ENCODE assay signal across 8 cellular contexts in genomic region chr10:119737827-119738226, GRCh38. TPM values are rescaled to one million over a fixed set of nuclear protein-coding genes. Genes with fewer than 3 reads are reported as not detected.
DNase-seq lines count a peak whose midpoint lies in the region; ATAC-seq and TF ChIP-seq lines count a peak whose summit lies in the region.

No MANE protein-coding gene starts in this region.

- H3K36me3 Mint-ChIP-seq in activated CD4-positive, alpha-beta T cell treated with anti-CD3 and anti-CD28 coated beads, Interleukin-2, amount 10 ng/mL, durations not matched to agents 7 days and 5 days (ENCODE audit: low read depth) = no peaks in the 10 kb centered on the region

- WGBS in SK-N-SH (ENCODE audit: low lambda C conversion rate) = 4% methylated on average over 1 of the region's 1 CpG
- 42 to 63% methylated on average over 1 of the region's 1 CpG for WGBS in gastroesophageal sphincter (ENCODE audit: low coverage in 1 of 2), 2 donors

- ATAC-seq in gastroesophageal sphincter = peak; percentile 69
- ATAC-seq in stimulated activated naive CD8-positive, alpha-beta T cell treated with anti-CD3 and anti-CD28 coated beads, Interleukin-15, Interleukin-2, amounts not matched to agents 100 U/mL and 50 U/mL, for 24 hours = peak; percentile 86
- ATAC-seq in HG02798 (IDR thresholded peaks at IDR 0.05; ENCODE audit: poor library complexity, unreplicated experiment) = no peak

- no peak for TF ChIP-seq POLR2A in gastroesophageal sphincter (IDR thresholded peaks at IDR 0.05)

- H3K9me3 ChIP-seq in SK-N-SH = no peaks in the 10 kb centered on the region
- no peaks in the 10 kb centered on the region for H3K9me3 ChIP-seq in gastroesophageal sphincter

- H3K4me2 ChIP-seq in SK-N-SH = peak overlapping the region; percentile 54; the same call in 1 of the 2 replicates

- H3K4me3 Mint-ChIP-seq in activated CD4-positive, alpha-beta T cell treated with anti-CD3 and anti-CD28 coated beads, Interleukin-2, amount 10 ng/mL, durations not matched to agents 7 days and 5 days = no peak overlapping the region

- no peaks in the 10 kb centered on the region for H3K9me3 Mint-ChIP-seq in activated CD4-positive, alpha-beta T cell treated with anti-CD3 and anti-CD28 coated beads, Interleukin-2, amount 10 ng/mL, durations not matched to agents 7 days and 5 days

- H3K79me2 ChIP-seq in SK-N-SH (ENCODE audit: insufficient read depth) = peaks cover 76% of the 10 kb centered on the region

- H3K4me1 Mint-ChIP-seq in activated CD4-positive, alpha-beta T cell treated with anti-CD3 and anti-CD28 coated beads, Interleukin-2, amount 10 ng/mL, durations not matched to agents 7 days and 5 days = peaks cover 22% of the 10 kb centered on the region

- no peaks in the 10 kb centered on the region for H3K27me3 Mint-ChIP-seq in activated CD4-positive, alpha-beta T cell treated with anti-CD3 and anti-CD28 coated beads, Interleukin-2, amount 10 ng/mL, durations not matched to agents 7 days and 5 days

- H4K20me1 ChIP-seq in SK-N-SH (ENCODE audit: insufficient read depth) = no peaks in the 10 kb centered on the region

- H3K4me3 ChIP-seq in SK-N-SH (ENCODE audit: low read depth in 2 of 2, low read length in 1 of 2) = 0 out of 4 replicates have a peak overlapping the region, but pooled peaks of 1 of the 2 experiments have one; percentile 11
- H3K4me3 ChIP-seq in gastroesophageal sphincter = no peak overlapping the region

- TF ChIP-seq CTCF in SK-N-SH (IDR thresholded peaks at IDR 0.05) (no peak), gastroesophageal sphincter (IDR thresholded peaks at IDR 0.05) (no peak)

- TF ChIP-seq EP300 in SK-N-SH (IDR thresholded peaks at IDR 0.05; ENCODE audit: borderline replicate concordance in 1 of 2, low read depth in 1 of 2, low read length in 1 of 2) = no peak
- no peak for TF ChIP-seq EP300 in gastroesophageal sphincter (IDR thresholded peaks at IDR 0.05)

- peaks cover 36% of the 10 kb centered on the region for H3F3A ChIP-seq in SK-N-SH (replicated peaks; ENCODE audit: insufficient read depth)

- no peaks in the 10 kb centered on the region for H3K9me2 ChIP-seq in SK-N-SH

- TF ChIP-seq RAD21 in SK-N-SH (IDR thresholded peaks at IDR 0.05; ENCODE audit: low read length) = no peak

- H3K36me3 ChIP-seq in SK-N-SH (replicated peaks in 1 of 2; ENCODE audit: control insufficient read depth in 1 of 2, insufficient read depth in 2 of 2, low read length in 1 of 2) = no peaks in the 10 kb centered on the region
- no peaks in the 10 kb centered on the region for H3K36me3 ChIP-seq in gastroesophageal sphincter

- H3K4me1 ChIP-seq in SK-N-SH (ENCODE audit: control insufficient read depth in 1 of 2, insufficient read depth in 2 of 2, low read depth in 1 of 2, low read length in 1 of 2) (peaks cover 3 to 46% of the 10 kb centered on the region in 2 experiments; a peak in 3 of 4 replicates), gastroesophageal sphincter (peaks cover 4 to 41% (median 5%) of the 10 kb centered on the region in 3 donors)

- CTCF ChIA-PET in activated CD4-positive, alpha-beta T cell treated with anti-CD3 and anti-CD28 coated beads, Interleukin-2, amount 10 ng/mL, durations not matched to agents 7 days and 5 days (lab: Charles Lee) = interaction anchor here (0.7 to 3.6 kb wide), 4 partner anchors 9 to 34 kb away, joined by 3 to 16 read pairs (median 4); no protein-coding TSS in a partner anchor
- CTCF ChIA-PET in SK-N-SH (lab: Yijun Ruan, JAX) = interaction anchor here (0.8 to 6.7 kb wide), 4 partner anchors 11 to 122 kb away, joined by 3 to 60 read pairs (median 10); partner anchors contain the start of gene INPP5F

- H3K9ac ChIP-seq in SK-N-SH = peak overlapping the region; percentile 43; the same call in 1 of the 2 replicates

- H2AFZ ChIP-seq in SK-N-SH (ENCODE audit: low read depth) = peak overlapping the region; percentile 29

- H3K27ac ChIP-seq in SK-N-SH (ENCODE audit: low read depth in 2 of 2, low read length in 1 of 2) (peak overlapping the region; percentile 73 to 77; a peak in 3 of 4 replicates), gastroesophageal sphincter (peak overlapping the region in 1 of 4 donors; percentile 1)

- no peaks in the 10 kb centered on the region for H3K27me3 ChIP-seq in SK-N-SH (ENCODE audit: insufficient read depth)
- no peaks in the 10 kb centered on the region for H3K27me3 ChIP-seq in gastroesophageal sphincter

- H3K27ac Mint-ChIP-seq in activated CD4-positive, alpha-beta T cell treated with anti-CD3 and anti-CD28 coated beads, Interleukin-2, amount 10 ng/mL, durations not matched to agents 7 days and 5 days = no peak overlapping the region

- peak; percentile 13 to 25 for DNase-seq in activated CD4-positive, alpha-beta T cell treated with anti-CD3 and anti-CD28 coated beads, Interleukin-2, amount 50 U/mL, for 4 hours
- no peak for DNase-seq in activated CD4-positive, alpha-beta T cell treated with anti-CD3 and anti-CD28 coated beads, Interleukin-2, amount 10 ng/mL, durations not matched to agents 7 days and 5 days
- DNase-seq in SK-N-SH = no peak
- no peak for DNase-seq in stimulated activated naive CD8-positive, alpha-beta T cell treated with anti-CD3 and anti-CD28 coated beads, Interleukin-15, Interleukin-2, amounts not matched to agents 100 U/mL and 50 U/mL, for 24 hours
- no peak for DNase-seq in NCI-H1436 (lab: John Stamatoyannopoulos, UW)
- no peak for DNase-seq in NCI-H446 (lab: John Stamatoyannopoulos, UW)

- POLR2A ChIA-PET in activated CD4-positive, alpha-beta T cell treated with anti-CD3 and anti-CD28 coated beads, Interleukin-2, amount 10 ng/mL, durations not matched to agents 7 days and 5 days (lab: Charles Lee) = no interaction called here
- POLR2A ChIA-PET in SK-N-SH (lab: Yijun Ruan, JAX) = interaction anchor here (1.3 kb wide), 1 partner anchor 135 kb away, joined by 5 read pairs; the partner anchor contains the start of gene MCMBP

TF ChIP-seq in SK-N-SH, 30 proteins besides CTCF, POLR2A, EP300 and RAD21 (continues in another document):
- TF ChIP-seq JUND (IDR thresholded peaks at IDR 0.05) (peak; percentile 93), GABPA (IDR thresholded peaks at IDR 0.05; ENCODE audit: low read depth) (0 out of 2 replicates have a peak, but pooled peaks have one; percentile 30), RFX5 (IDR thresholded peaks at IDR 0.05; ENCODE audit: low read length) (no peak), TCF12 (IDR thresholded peaks at IDR 0.05) (peak; percentile 66; the same call in 1 of the 2 replicates), RXRA (IDR thresholded peaks at IDR 0.05; ENCODE audit: borderline replicate concordance, low read depth) (no peak), PBX3 (IDR thresholded peaks at IDR 0.05) (peak; percentile 83), USF1 (IDR thresholded peaks at IDR 0.05; ENCODE audit: borderline replicate concordance, low read depth) (no peak), TAF1 (IDR thresholded peaks at IDR 0.05; ENCODE audit: borderline replicate concordance, low read depth, low read length) (peak; percentile 54), ZBTB33 (IDR thresholded peaks at IDR 0.05; ENCODE audit: borderline replicate concordance, low read depth) (no peak), FOSL2 (IDR thresholded peaks at IDR 0.05; ENCODE audit: borderline replicate concordance, low read depth) (peak; percentile 93; the same call in 1 of the 2 replicates), NFIC (IDR thresholded peaks at IDR 0.05; ENCODE audit: borderline replicate concordance) (no peak), ELF1 (IDR thresholded peaks at IDR 0.05) (peak; percentile 63; the same call in 1 of the 2 replicates)

RNA-seq across cellular contexts. Expression of gene INPP5F, which starts 12.0 kb away (rescaled TPM):
- 10 to 100 TPM; 11.1 to 12.3 TPM for total RNA-seq in activated CD4-positive, alpha-beta T cell treated with anti-CD3 and anti-CD28 coated beads, Interleukin-2, amount 10 ng/mL, durations not matched to agents 7 days and 5 days
- 7.8 and 9.3 TPM in 2 replicates for polyA plus RNA-seq in SK-N-SH (2012; rRNA removed)
- 9.9 and 10.9 TPM in 2 replicates for polyA plus RNA-seq in SK-N-SH (2012; cell fraction: cytosol; rRNA removed)
- polyA plus RNA-seq in SK-N-SH (2012; cell fraction: nucleus; rRNA removed) = 9.6 and 15.1 TPM in 2 replicates
- total RNA-seq in gastroesophageal sphincter = 10 to 100 TPM; 17.1 to 26.9 (median 24.0) TPM

Comparison
In these comparisons a context has a peak if more than half of its experiments do, and no peak if none do; other contexts are left out.
1. DNase-seq: peak in activated CD4-positive, alpha-beta T cell treated with anti-CD3 and anti-CD28 coated beads, Interleukin-2, amount 50 U/mL, for 4 hours (2 of 2); none in activated CD4-positive, alpha-beta T cell treated with anti-CD3 and anti-CD28 coated beads, Interleukin-2, amount 10 ng/mL, durations not matched to agents 7 days and 5 days (single experiment), SK-N-SH (single experiment), stimulated activated naive CD8-positive, alpha-beta T cell treated with anti-CD3 and anti-CD28 coated beads, Interleukin-15, Interleukin-2, amounts not matched to agents 100 U/mL and 50 U/mL, for 24 hours (single experiment), NCI-H1436 (single experiment) and NCI-H446 (0 of 2).